ENCODE assay signal across 22 cellular contexts in the genomic region with DNA sequence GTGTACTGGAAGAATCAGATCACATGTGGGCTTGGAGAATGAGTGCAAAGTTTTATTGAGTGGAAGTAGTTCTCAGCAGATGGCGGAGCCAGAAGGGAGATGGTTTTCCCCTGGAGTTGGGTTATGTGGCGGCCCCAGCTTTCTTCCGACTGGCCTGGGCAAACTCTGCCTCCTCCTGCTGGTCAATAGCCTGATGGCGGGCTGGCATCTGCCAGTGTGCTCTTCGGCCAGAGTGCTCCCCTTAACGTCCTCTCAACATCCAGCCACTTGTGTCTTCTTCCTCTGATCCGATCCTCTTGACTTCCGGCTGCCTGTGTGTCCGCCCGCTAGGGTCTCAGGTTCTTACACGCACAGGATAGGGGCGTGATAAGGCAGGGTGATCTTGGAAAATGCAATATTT.
DNase-seq lines count a peak whose midpoint lies in the region; ATAC-seq and TF ChIP-seq lines count a peak whose summit lies in the region.
"Had no signal": no experiment of that assay in that cellular context is flagged by ENCODE, and none has a peak within 500 bp of the region (broad histone marks: within the 10 kb centered on the region; RNA-seq: fewer than 3 reads in every experiment).

No MANE protein-coding gene starts in this region.

- peaks cover 5 to 27% (median 11%) of the 10 kb centered on the region in 5 donors for H3K9me3 Mint-ChIP-seq in CD8-positive, alpha-beta memory T cell
- peaks cover 55% of the 10 kb centered on the region for H3K9me3 Mint-ChIP-seq in WTC11

- POLR2A ChIA-PET in CD8-positive, alpha-beta memory T cell (lab: Charles Lee) = no interaction called here
- POLR2A ChIA-PET in WTC11 (lab: Charles Lee) = no interaction called here

- peaks cover 8 to 14% (median 10%) of the 10 kb centered on the region in 3 donors for H3K4me1 Mint-ChIP-seq in CD8-positive, alpha-beta memory T cell
- peaks cover 10% of the 10 kb centered on the region for H3K4me1 Mint-ChIP-seq in WTC11
- H3K4me1 Mint-ChIP-seq: CD14-positive monocyte had no signal

- ATAC-seq in WTC11 = peak; percentile 55; the same call in 1 of the 2 replicates
- ATAC-seq: GM12878 had no signal

- H3K9me3 ChIP-seq in CD8-positive, alpha-beta memory T cell (ENCODE audit: low read length) = peaks cover 2% of the 10 kb centered on the region
- H3K9me3 ChIP-seq: Caco-2 had no signal

- H3K27ac ChIP-seq in CD8-positive, alpha-beta memory T cell (ENCODE audit: low read depth, low read length) = no peak overlapping the region
- H3K27ac ChIP-seq: 22Rv1, PC-9, RWPE1 had no signal

- no peaks in the 10 kb centered on the region for H3K4me1 ChIP-seq in CD8-positive, alpha-beta memory T cell (ENCODE audit: insufficient read depth, low read length)
- H3K4me1 ChIP-seq: Caco-2 had no signal

- peak overlapping the region in 5 of 7 donors; percentile 44 to 54 (median 49) for H3K4me3 Mint-ChIP-seq in CD8-positive, alpha-beta memory T cell
- no peak overlapping the region for H3K4me3 Mint-ChIP-seq in WTC11
- H3K4me3 Mint-ChIP-seq: CD14-positive monocyte had no signal

- H3K27me3 Mint-ChIP-seq in CD8-positive, alpha-beta memory T cell = no peaks in the 10 kb centered on the region
- peaks cover 6% of the 10 kb centered on the region for H3K27me3 Mint-ChIP-seq in WTC11 (ENCODE audit: low read depth)

- no peaks in the 10 kb centered on the region for H3K27me3 ChIP-seq in CD8-positive, alpha-beta memory T cell (ENCODE audit: insufficient read depth, low read length, poor library complexity, severe bottlenecking)

- H3K4me3 ChIP-seq in CD8-positive, alpha-beta memory T cell (ENCODE audit: low read length) = no peak overlapping the region
- H3K4me3 ChIP-seq: GM12878, PC-9 had no signal

- CTCF ChIA-PET in CD8-positive, alpha-beta memory T cell (lab: Charles Lee) = no interaction called here
- CTCF ChIA-PET in WTC11 (lab: Charles Lee) = interaction anchor here (0.7 to 1.6 kb wide), 6 partner anchors 13 to 231 kb away, joined by 3 to 5 read pairs (median 4); no protein-coding TSS in a partner anchor

- TF ChIP-seq CTCF in WTC11 (IDR thresholded peaks at IDR 0.05) = no peak

- no peaks in the 10 kb centered on the region for H3K36me3 ChIP-seq in CD8-positive, alpha-beta memory T cell (ENCODE audit: insufficient read depth, low read length)

- DNase-seq in DMS 273 (lab: John Stamatoyannopoulos, UW; ENCODE audit: unreplicated experiment) = peak; percentile 7
- no peak for DNase-seq in DMS 273 treated with DMSO at 0.1 percent for 48 hours (lab: John Stamatoyannopoulos, UW)
- DNase-seq in CD8-positive, alpha-beta memory T cell = no peak
- DNase-seq in WTC11 (ENCODE audit: low spot score) = no peak
- DNase-seq in iPS-NIHi11 (ENCODE audit: low spot score) = peak; percentile 11
- no peak for DNase-seq in NCI-H1092 treated with DMSO at 0.1 percent for 48 hours (lab: John Stamatoyannopoulos, UW)
- DNase-seq in cerebellar cortex (ENCODE audit: low spot score) = no peak
- DNase-seq in NCI-H2171 treated with DMSO at 0.1 percent for 48 hours (lab: John Stamatoyannopoulos, UW) = no peak
- DNase-seq: AML-193, Caco-2, EL, KG1, NCI-H1417 treated with DMSO at 0.1 percent for 48 hours, NCI-H187 treated with DMSO at 0.1 percent for 48 hours, NCI-H226, NCI-H524, PC-9, SIG-M5 had no signal

- H3K27ac Mint-ChIP-seq in CD8-positive, alpha-beta memory T cell = peak overlapping the region in 5 of 8 donors; percentile 61 to 89 (median 62)
- H3K27ac Mint-ChIP-seq in WTC11 = no peak overlapping the region
- H3K27ac Mint-ChIP-seq: CD14-positive monocyte had no signal

- peaks cover 0 to 46% (median 13%) of the 10 kb centered on the region in 3 donors for H3K36me3 Mint-ChIP-seq in CD8-positive, alpha-beta memory T cell
- H3K36me3 Mint-ChIP-seq in WTC11 = peaks cover 46% of the 10 kb centered on the region
- H3K36me3 Mint-ChIP-seq: CD14-positive monocyte had no signal

TF ChIP-seq in WTC11, 78 proteins besides CTCF, POLR2A, EP300 and RAD21:
- TF ChIP-seq ZNF263 (CRISPR knock-in tag; IDR thresholded peaks at IDR 0.05; ENCODE audit: low read depth) (0 out of 2 replicates have a peak, but pooled peaks have one; percentile 32), ATF6 (CRISPR knock-in tag; IDR thresholded peaks at IDR 0.05) (no peak)

Comparison
In these comparisons a context has a peak if more than half of its experiments do, and no peak if none do; other contexts are left out.
1. DNase-seq: peak in DMS 273 (single experiment) and iPS-NIHi11 (single experiment); none in DMS 273 treated with DMSO at 0.1 percent for 48 hours (single experiment), CD8-positive, alpha-beta memory T cell (0 of 5), WTC11 (single experiment), NCI-H1092 treated with DMSO at 0.1 percent for 48 hours (single experiment), cerebellar cortex (single experiment) and NCI-H2171 treated with DMSO at 0.1 percent for 48 hours (single experiment).